In the genomic region with DNA sequence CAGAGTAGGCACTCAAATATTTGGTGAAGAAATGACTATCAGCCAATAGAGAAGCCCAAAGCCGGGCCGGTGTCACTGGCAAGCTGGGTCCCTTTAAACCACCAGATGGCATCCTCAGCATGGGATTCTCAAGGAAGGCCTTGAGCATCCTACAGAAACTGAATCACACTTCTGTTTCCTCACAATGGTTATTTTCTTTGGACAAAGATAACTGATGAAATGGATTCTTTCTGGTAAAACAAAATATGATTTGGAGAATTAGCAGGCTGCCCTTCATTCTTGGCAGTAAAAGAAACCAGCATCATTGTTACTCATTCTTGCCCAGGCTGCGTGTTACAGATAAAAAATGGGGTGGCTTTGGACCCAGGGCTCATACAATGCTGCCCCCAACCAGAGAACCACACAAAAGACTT, we compare ENCODE assay signal across 8 cellular contexts. TPM values are rescaled to one million over a fixed set of nuclear protein-coding genes. Genes with fewer than 3 reads are reported as not detected.
DNase-seq lines count a peak whose midpoint lies in the region; ATAC-seq and TF ChIP-seq lines count a peak whose summit lies in the region.

No MANE protein-coding gene starts in this region.

- H3K27ac Mint-ChIP-seq in HFFc6: no peak overlapping the region
- H3K27ac Mint-ChIP-seq in activated naive CD4-positive, alpha-beta T cell treated with anti-CD3 and anti-CD28 coated beads for 36 hours: no peak overlapping the region

- no peak for ATAC-seq in GM18517 (IDR thresholded peaks at IDR 0.05; ENCODE audit: unreplicated experiment)

- H3K4me1 Mint-ChIP-seq in HFFc6 (ENCODE audit: low read depth): peaks cover 6% of the 10 kb centered on the region
- H3K4me1 Mint-ChIP-seq in activated naive CD4-positive, alpha-beta T cell treated with anti-CD3 and anti-CD28 coated beads for 36 hours (ENCODE audit: low read depth): peaks cover 2% of the 10 kb centered on the region

- H3K4me3 Mint-ChIP-seq in HFFc6: no peak overlapping the region
- H3K4me3 Mint-ChIP-seq in activated naive CD4-positive, alpha-beta T cell treated with anti-CD3 and anti-CD28 coated beads for 36 hours: no peak overlapping the region

- CTCF ChIA-PET in activated naive CD4-positive, alpha-beta T cell treated with anti-CD3 and anti-CD28 coated beads for 36 hours (lab: Charles Lee): interaction anchor here (0.6 to 4.8 kb wide), 3 partner anchors 28 to 63 kb away, joined by 3 to 44 read pairs (median 3); no protein-coding TSS in a partner anchor

- peak; percentile 82 for TF ChIP-seq CTCF in HFFc6 (IDR thresholded peaks at IDR 0.05)

- DNase-seq in COLO829 (ENCODE audit: low spot score) (peak; percentile 79), HFFc6 (peak; percentile 69), SHP77 treated with DMSO at 0.1 percent for 48 hours (lab: John Stamatoyannopoulos, UW) (peak; percentile 18), germinal center (ENCODE audit: low spot score) (peak; percentile 58), posterior vena cava (ENCODE audit: low spot score) (peak; percentile 82), NCI-H2107 (lab: John Stamatoyannopoulos, UW) (no peak)
- DNase-seq in activated naive CD4-positive, alpha-beta T cell treated with anti-CD3 and anti-CD28 coated beads for 36 hours: peak; percentile 84

- H3K36me3 Mint-ChIP-seq in HFFc6 (ENCODE audit: low read depth): no peaks in the 10 kb centered on the region
- H3K36me3 Mint-ChIP-seq in activated naive CD4-positive, alpha-beta T cell treated with anti-CD3 and anti-CD28 coated beads for 36 hours (ENCODE audit: low read depth): no peaks in the 10 kb centered on the region

- no peaks in the 10 kb centered on the region for H3K9me3 Mint-ChIP-seq in HFFc6
- no peaks in the 10 kb centered on the region for H3K9me3 Mint-ChIP-seq in activated naive CD4-positive, alpha-beta T cell treated with anti-CD3 and anti-CD28 coated beads for 36 hours

- intact Hi-C loops in activated naive CD4-positive, alpha-beta T cell treated with anti-CD3 and anti-CD28 coated beads for 36 hours (cut with micrococcal nuclease): loop anchor here (1.0 to 5.0 kb wide), 4 partner anchors 32 to 267 kb away; a partner anchor contains a TSS
- intact Hi-C loops in posterior vena cava (cut with DNase I): loop anchor here in 1 of 2 donors (5.0 kb wide), 1 partner anchor 64 kb away; no protein-coding TSS in a partner anchor

- peaks cover 28% of the 10 kb centered on the region for H3K27me3 Mint-ChIP-seq in HFFc6 (ENCODE audit: insufficient read depth)
- no peaks in the 10 kb centered on the region for H3K27me3 Mint-ChIP-seq in activated naive CD4-positive, alpha-beta T cell treated with anti-CD3 and anti-CD28 coated beads for 36 hours (ENCODE audit: low read depth)

RNA-seq across cellular contexts. Expression of a gene that starts 30.3 kb away (rescaled TPM):
- total RNA-seq in HFFc6 (2021; fragmentation: NEBNext Ultra II Directional; extraction: Animal tissue kit (Norgen Biotek cat#: 25700)): 1 to 10 TPM in 5 of 6 experiments, under 1 TPM in 1; 0.85 to 2.3 (median 1.3) TPM
- total RNA-seq in activated naive CD4-positive, alpha-beta T cell treated with anti-CD3 and anti-CD28 coated beads for 36 hours: 1 to 10 TPM; 4.4 to 4.7 TPM
- under 1 TPM; 0.56 to 0.67 TPM for total RNA-seq in posterior vena cava
